Comparison of ENCODE assay signal across 1 cellular context in the genomic region with DNA sequence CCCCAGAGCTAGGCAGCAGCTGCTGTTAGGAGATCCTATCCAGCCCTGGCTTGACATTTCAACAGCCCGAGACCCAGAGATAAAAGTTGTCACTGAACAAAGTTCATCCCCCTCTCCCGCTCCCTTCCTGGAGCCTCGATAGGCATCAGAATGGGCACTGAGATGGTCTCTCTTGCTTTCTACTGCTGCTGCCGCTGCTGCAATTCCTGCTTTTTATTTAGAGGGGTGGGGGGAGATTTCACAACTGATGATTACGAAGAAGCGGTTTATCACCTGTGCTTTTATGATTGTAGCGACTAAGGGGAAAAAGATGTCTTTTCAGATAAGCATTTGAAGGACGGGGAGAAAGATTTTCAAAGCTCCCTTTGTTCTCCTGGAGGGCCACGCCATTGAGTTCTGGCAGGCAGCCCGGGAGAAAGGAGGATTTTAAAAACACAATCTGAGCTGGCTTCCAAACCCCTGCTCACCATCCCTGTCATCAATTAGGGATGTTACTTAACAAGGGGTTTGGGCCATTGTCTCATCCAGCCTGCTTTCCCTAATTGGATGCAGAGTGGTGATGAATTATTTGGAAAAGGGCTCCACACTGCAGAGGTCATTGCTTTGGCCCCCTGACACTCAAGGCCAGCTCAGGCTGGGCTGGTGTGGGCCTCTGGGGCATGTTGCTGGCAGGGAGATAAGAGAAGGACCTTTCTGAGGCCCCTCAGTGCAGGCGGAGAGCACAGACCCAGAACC.
A peak's percentile ranks its signal among the peaks of the same experiment; 100 is the strongest.
TF ChIP-seq lines count a peak whose summit lies in the region.

No MANE protein-coding gene starts in this region.

TF ChIP-seq in SK-N-SH treated with all-trans-retinoic acid at 6 μM for 48 hours, 23 proteins besides CTCF, POLR2A, EP300 and RAD21 (continued from another document):
- TF ChIP-seq SNAI2 (CRISPR knock-in tag; IDR thresholded peaks at IDR 0.05) (no peak), TOX (CRISPR knock-in tag; IDR thresholded peaks at IDR 0.05; ENCODE audit: borderline replicate concordance) (no peak), TCF4 (CRISPR knock-in tag; IDR thresholded peaks at IDR 0.05; ENCODE audit: borderline replicate concordance) (peak; percentile 56; the same call in 1 of the 2 replicates), ARNTL (CRISPR knock-in tag; IDR thresholded peaks at IDR 0.05; ENCODE audit: borderline replicate concordance, low read depth) (no peak)
